17 cellular contexts compared by ENCODE assay signal in the genomic region with DNA sequence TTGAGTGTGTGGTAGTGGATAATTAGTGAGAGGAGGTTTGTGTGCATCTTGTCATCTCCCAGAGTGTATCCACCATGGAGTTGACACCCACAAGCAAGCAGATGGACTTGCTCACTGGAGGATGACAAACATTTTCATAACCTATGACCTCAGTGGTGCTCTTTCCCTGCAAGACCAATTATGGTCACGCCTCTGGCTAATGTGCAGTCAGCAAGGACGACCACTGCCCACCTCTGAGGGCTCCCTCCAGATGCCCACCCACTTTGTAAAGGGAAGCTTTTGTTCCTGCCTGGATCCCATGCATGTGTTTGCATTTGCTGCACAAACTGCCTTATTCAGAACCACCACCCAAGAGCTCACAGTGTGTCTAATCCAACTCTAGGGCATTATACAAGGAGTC.
"Had no signal": no experiment of that assay in that cellular context is flagged by ENCODE, and none has a peak within 500 bp of the region (broad histone marks: within the 10 kb centered on the region; RNA-seq: fewer than 3 reads in every experiment).

No MANE protein-coding gene starts in this region.

- H3K27ac Mint-ChIP-seq: T-helper 2 cell treated with Interferon-gamma antibody and Interleukin-4, amounts not matched to agents 5 μg/mL and 100 μg/mL, for 36 hours had no signal

- ATAC-seq: activated CD8-positive, alpha-beta T cell treated with anti-CD3 and anti-CD28 coated beads for 36 hours; body of pancreas; left colon had no signal

- H3K27me3 Mint-ChIP-seq: activated CD8-positive, alpha-beta T cell treated with anti-CD3 and anti-CD28 coated beads for 36 hours had no signal

- H3K27ac ChIP-seq: body of pancreas, colonic mucosa, SJCRH30, thoracic aorta had no signal

- H3K4me3 ChIP-seq: body of pancreas, colonic mucosa, lung, SJCRH30, thoracic aorta had no signal

- H3K4me1 ChIP-seq: body of pancreas, colonic mucosa, SJCRH30 had no signal

- H3K4me3 Mint-ChIP-seq: activated CD8-positive, alpha-beta T cell treated with anti-CD3 and anti-CD28 coated beads for 36 hours; T-helper 2 cell treated with Interferon-gamma antibody and Interleukin-4, amounts not matched to agents 5 μg/mL and 100 μg/mL, for 36 hours had no signal

- H3K9me3 Mint-ChIP-seq: activated CD8-positive, alpha-beta T cell treated with anti-CD3 and anti-CD28 coated beads for 36 hours; T-helper 2 cell treated with Interferon-gamma antibody and Interleukin-4, amounts not matched to agents 5 μg/mL and 100 μg/mL, for 36 hours had no signal

- DNase-seq: activated CD4-positive, CD25-positive, alpha-beta regulatory T cell; activated CD8-positive, alpha-beta T cell treated with anti-CD3 and anti-CD28 coated beads for 36 hours; activated naive CD4-positive, alpha-beta T cell treated with anti-CD3 and anti-CD28 coated beads, Interleukin-2, amount 50 U/mL, for 16 hours; amygdala; body of pancreas; caudate nucleus; colonic mucosa; foreskin fibroblast; left colon; posterior cingulate gyrus; retina; SJCRH30; stimulated activated CD4-positive, alpha-beta T cell treated with anti-CD3 and anti-CD28 coated beads, Interleukin-12 subunit alpha, Interleukin-12 subunit beta, amount 100 ng/mL, for 4 hours; stimulated activated CD4-positive, alpha-beta T cell treated with anti-CD3 and anti-CD28 coated beads, Interleukin-2, amount 100 ng/mL, for 24 hours had no signal

- H3K9me3 ChIP-seq: body of pancreas, colonic mucosa, SJCRH30, thoracic aorta had no signal

- H3K27me3 ChIP-seq: body of pancreas, colonic mucosa had no signal

- H3K36me3 ChIP-seq: colonic mucosa, SJCRH30, thoracic aorta had no signal
